In the genomic region with DNA sequence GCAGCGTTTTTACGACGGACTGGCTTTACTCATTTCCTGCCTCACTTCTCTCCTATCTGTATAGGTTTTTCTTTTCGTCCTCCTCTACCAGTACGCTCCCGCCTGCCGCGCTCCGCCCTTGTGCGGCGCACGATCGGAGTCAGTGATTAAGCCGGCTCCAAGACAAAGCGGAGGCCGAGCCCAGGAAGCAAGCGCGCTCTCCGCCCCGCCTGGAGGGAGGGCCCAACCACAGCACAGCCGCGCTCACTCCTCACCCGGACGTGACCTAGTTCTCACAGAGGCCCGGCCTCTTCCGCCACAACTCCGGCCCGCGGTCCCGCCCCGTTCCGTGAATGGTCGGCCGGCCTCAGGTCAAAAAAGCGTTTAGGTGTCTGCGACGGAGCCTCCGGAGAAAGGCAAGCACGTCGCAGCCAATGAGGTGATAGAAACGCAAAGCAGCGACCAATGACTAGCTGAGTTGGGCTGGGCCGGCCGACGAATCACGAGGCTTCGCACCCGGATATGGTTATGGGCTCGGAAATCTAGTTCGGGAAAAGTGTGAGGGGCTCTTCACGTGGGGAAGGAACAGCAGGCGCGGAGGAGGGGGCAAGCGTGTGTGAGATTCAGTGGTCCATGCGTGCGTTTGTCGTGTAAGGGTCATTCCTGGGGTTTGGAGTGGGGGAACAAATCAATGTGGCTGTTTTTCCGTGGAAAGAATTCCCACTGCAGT, we compare ENCODE assay signal across 8 cellular contexts. TPM values are rescaled to one million over a fixed set of nuclear protein-coding genes. Genes with fewer than 3 reads are reported as not detected.
A peak's percentile ranks its signal among the peaks of the same experiment; 100 is the strongest.
DNase-seq lines count a peak whose midpoint lies in the region; ATAC-seq and TF ChIP-seq lines count a peak whose summit lies in the region.

Gene METTL13 (plus strand): TSS at position 494 of the 709 bp plus-strand sequence. CDS start 308 bp downstream, outside the sequence.

- H3K27ac ChIP-seq in BLaER1 (peak within 1 kb of the TSS; percentile 83), coronary artery (peak within 1 kb of the TSS; percentile 74 to 89), layer of hippocampus (ENCODE audit: low read depth, low read length) (peak within 1 kb of the TSS; percentile 79)

- H3K4me1 ChIP-seq in BLaER1, result peaks cover 47% of the 10 kb centered on the region

- H3K4me3 Mint-ChIP-seq in activated CD4-positive, alpha-beta T cell treated with anti-CD3 and anti-CD28 coated beads, Interleukin-2, amount 10 ng/mL, durations not matched to agents 7 days and 5 days, result peak within 1 kb of the TSS; percentile 89

- no peaks in the 10 kb centered on the region for H3K9me3 Mint-ChIP-seq in activated CD4-positive, alpha-beta T cell treated with anti-CD3 and anti-CD28 coated beads, Interleukin-2, amount 10 ng/mL, durations not matched to agents 7 days and 5 days

- no peaks in the 10 kb centered on the region for H3K27me3 ChIP-seq in BLaER1
- no peaks in the 10 kb centered on the region for H3K27me3 ChIP-seq in layer of hippocampus (ENCODE audit: control insufficient read depth, insufficient read depth, low read length)

- no peaks in the 10 kb centered on the region for H3K27me3 Mint-ChIP-seq in activated CD4-positive, alpha-beta T cell treated with anti-CD3 and anti-CD28 coated beads, Interleukin-2, amount 10 ng/mL, durations not matched to agents 7 days and 5 days

- H3K4me3 ChIP-seq in BLaER1 (peak within 1 kb of the TSS; percentile 78), coronary artery (peak within 1 kb of the TSS; percentile 93)

- POLR2A ChIA-PET in activated CD4-positive, alpha-beta T cell treated with anti-CD3 and anti-CD28 coated beads, Interleukin-2, amount 10 ng/mL, durations not matched to agents 7 days and 5 days (lab: Charles Lee), result interaction anchor here (0.7 to 1.5 kb wide), 2 partner anchors 38 to 1047 kb away, joined by 3 to 5 read pairs; no protein-coding TSS in a partner anchor

- ATAC-seq in GM19328 (IDR thresholded peaks at IDR 0.05; ENCODE audit: unreplicated experiment), result peak; percentile 99
- ATAC-seq in HG03520 (IDR thresholded peaks at IDR 0.05; ENCODE audit: unreplicated experiment), result peak; percentile 97

- TF ChIP-seq CTCF in coronary artery (IDR thresholded peaks at IDR 0.05), result no peak

- peak; percentile 100 for DNase-seq in NCI-H69 (lab: John Stamatoyannopoulos, UW)
- DNase-seq in activated CD4-positive, alpha-beta T cell treated with anti-CD3 and anti-CD28 coated beads, Interleukin-2, amount 10 ng/mL, durations not matched to agents 7 days and 5 days, result peak; percentile 99
- DNase-seq in coronary artery (ENCODE audit: low spot score), result peak; percentile 100
- DNase-seq in stimulated activated CD4-positive, alpha-beta T cell treated with anti-CD3 and anti-CD28 coated beads, Interleukin-1b, Interleukin-23, amount 100 ng/mL, for 4 hours (ENCODE audit: low read depth in 2 of 2), result peak; percentile 95 to 97

- H3K4me2 ChIP-seq in BLaER1, result peak within 1 kb of the TSS; percentile 78

- peaks cover 23% of the 10 kb centered on the region for H4K20me1 ChIP-seq in BLaER1

- peaks cover 57% of the 10 kb centered on the region for H3K4me1 Mint-ChIP-seq in activated CD4-positive, alpha-beta T cell treated with anti-CD3 and anti-CD28 coated beads, Interleukin-2, amount 10 ng/mL, durations not matched to agents 7 days and 5 days

- peaks cover 35% of the 10 kb centered on the region for H3K36me3 ChIP-seq in BLaER1

- peak within 1 kb of the TSS; percentile 93 for H3K27ac Mint-ChIP-seq in activated CD4-positive, alpha-beta T cell treated with anti-CD3 and anti-CD28 coated beads, Interleukin-2, amount 10 ng/mL, durations not matched to agents 7 days and 5 days

- no peaks in the 10 kb centered on the region for H3K9me3 ChIP-seq in BLaER1

- CTCF ChIA-PET in activated CD4-positive, alpha-beta T cell treated with anti-CD3 and anti-CD28 coated beads, Interleukin-2, amount 10 ng/mL, durations not matched to agents 7 days and 5 days (lab: Charles Lee), result interaction anchor here (0.9 to 1.8 kb wide), 5 partner anchors 19 to 946 kb away, joined by 3 to 5 read pairs (median 4); partner anchors contain the start of gene VAMP4

- H3K9ac ChIP-seq in BLaER1, result peak within 1 kb of the TSS; percentile 83

- H3K36me3 Mint-ChIP-seq in activated CD4-positive, alpha-beta T cell treated with anti-CD3 and anti-CD28 coated beads, Interleukin-2, amount 10 ng/mL, durations not matched to agents 7 days and 5 days (ENCODE audit: low read depth), result peaks cover 34% of the 10 kb centered on the region

RNA-seq across cellular contexts. Expression of gene METTL13, which starts in this region (rescaled TPM):
- 10 to 100 TPM; 40.0 to 40.5 TPM for total RNA-seq in activated CD4-positive, alpha-beta T cell treated with anti-CD3 and anti-CD28 coated beads, Interleukin-2, amount 10 ng/mL, durations not matched to agents 7 days and 5 days

Comparison
In these comparisons a context has a peak if more than half of its experiments do, and no peak if none do; other contexts are left out.
1. Peak in every context shown above with its lines: DNase-seq, ATAC-seq, H3K4me3 ChIP-seq and H3K27ac ChIP-seq.